1 cellular context compared by ENCODE assay signal in genomic region chr19:13420780-13421179, GRCh38.
A peak's percentile ranks its signal among the peaks of the same experiment; 100 is the strongest.
TF ChIP-seq lines count a peak whose summit lies in the region.

No MANE protein-coding gene starts in this region.

TF ChIP-seq in WTC11, 78 proteins besides CTCF, POLR2A, EP300 and RAD21 (continued from another document):
- TF ChIP-seq ZBTB43 (CRISPR knock-in tag; IDR thresholded peaks at IDR 0.05) = no peak
- no peak for TF ChIP-seq AFF4 (CRISPR knock-in tag; IDR thresholded peaks at IDR 0.05; ENCODE audit: borderline replicate concordance)
- no peak for TF ChIP-seq TEAD4 (CRISPR knock-in tag; IDR thresholded peaks at IDR 0.05)
- TF ChIP-seq JAZF1 (CRISPR knock-in tag; IDR thresholded peaks at IDR 0.05) = no peak
- TF ChIP-seq ZNF671 (CRISPR knock-in tag; IDR thresholded peaks at IDR 0.05) = no peak
- TF ChIP-seq PRRX2 (CRISPR knock-in tag; IDR thresholded peaks at IDR 0.05) = no peak
- peak; percentile 83 for TF ChIP-seq USF1 (CRISPR knock-in tag; IDR thresholded peaks at IDR 0.05)
- TF ChIP-seq ZMAT4 (CRISPR knock-in tag; IDR thresholded peaks at IDR 0.05) = no peak
- TF ChIP-seq NFE2L1 (CRISPR knock-in tag; IDR thresholded peaks at IDR 0.05) = peak; percentile 60; the same call in 1 of the 2 replicates
- peak; percentile 86 for TF ChIP-seq USF2 (CRISPR knock-in tag; IDR thresholded peaks at IDR 0.05)
- TF ChIP-seq MLX (CRISPR knock-in tag; IDR thresholded peaks at IDR 0.05) = no peak
- no peak for TF ChIP-seq ZNF219 (CRISPR knock-in tag; IDR thresholded peaks at IDR 0.05; ENCODE audit: borderline replicate concordance)
- no peak for TF ChIP-seq SMAD4 (CRISPR knock-in tag; IDR thresholded peaks at IDR 0.05)
